Comparison of ENCODE assay signal across 8 cellular contexts in the genomic region with DNA sequence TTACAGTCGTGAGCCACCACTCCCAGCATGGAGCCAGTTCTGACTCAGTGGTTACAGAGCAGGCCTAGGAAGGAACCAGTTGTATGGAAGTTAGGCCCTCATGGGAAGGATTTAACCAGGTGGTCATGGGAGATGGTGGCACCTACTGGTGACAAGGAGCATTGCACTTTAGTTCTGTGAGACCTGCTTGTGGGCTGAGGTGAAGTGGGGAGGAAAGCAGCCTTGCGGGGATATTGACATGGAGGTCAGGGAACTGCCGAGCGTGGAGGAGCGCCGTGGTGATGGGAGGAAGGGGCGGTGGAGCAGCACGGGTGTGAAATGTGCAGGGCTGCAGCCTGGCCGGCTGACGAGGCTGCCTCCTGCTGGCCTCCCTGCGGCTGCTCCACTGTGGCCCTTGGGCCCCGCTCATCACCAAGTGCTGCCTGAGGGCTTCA.
DNase-seq lines count a peak whose midpoint lies in the region; ATAC-seq, FAIRE-seq and TF ChIP-seq lines count a peak whose summit lies in the region.

No MANE protein-coding gene starts in this region.

- FAIRE-seq in HTR-8/SVneo (lab: Jason Lieb, UNC) (peak; percentile 88), K562 (lab: Jason Lieb, UNC) (peak; percentile 97)

- DNase-seq in NCI-H2081 (lab: John Stamatoyannopoulos, UW), result peak; percentile 46 to 68
- no peak for DNase-seq in NCI-H2081 treated with DMSO at 0.1 percent for 48 hours (lab: John Stamatoyannopoulos, UW)
- peak; percentile 48 for DNase-seq in HTR-8/SVneo (ENCODE audit: insufficient read length, low spot score)
- peak; percentile 84 for DNase-seq in SKM-1 (lab: John Stamatoyannopoulos, UW; ENCODE audit: unreplicated experiment)
- peak; percentile 80 to 86 (median 84) for DNase-seq in K562 (ENCODE audit: extremely low read depth in 1 of 4, low spot score in 3 of 4)
- DNase-seq in left colon, result no peak
- DNase-seq in stomach, result no peak

- H3K4me2 ChIP-seq in K562 (ENCODE audit: insufficient read depth, low read length), result no peak overlapping the region

- TF ChIP-seq POLR2A in K562 (conservative IDR thresholded peaks at IDR 0.05), result no peak
- no peak for TF ChIP-seq POLR2A in stomach (IDR thresholded peaks at IDR 0.05)

- peak; percentile 11; the same call in 1 of the 2 replicates for TF ChIP-seq EP300 in K562 (IDR thresholded peaks at IDR 0.05; ENCODE audit: low read length)
- TF ChIP-seq EP300 in stomach (IDR thresholded peaks at IDR 0.05), result no peak

- ATAC-seq in K562 (peak; percentile 89), left colon (peak; percentile 80), HG03521 (IDR thresholded peaks at IDR 0.05; ENCODE audit: unreplicated experiment) (no peak)

- peaks cover 89% of the 10 kb centered on the region for H3K79me2 ChIP-seq in K562 (ENCODE audit: control insufficient read depth, insufficient read depth, low read length)

- no peaks in the 10 kb centered on the region for H3K27me3 ChIP-seq in K562 (ENCODE audit: control insufficient read depth in 2 of 2, insufficient read depth in 2 of 2, low read length in 2 of 2)
- no peaks in the 10 kb centered on the region for H3K27me3 ChIP-seq in stomach

- H3K36me3 ChIP-seq in K562 (ENCODE audit: control insufficient read depth, insufficient read depth, low read length), result peaks cover 9% of the 10 kb centered on the region; the same call in 2 of the 3 replicates
- no peaks in the 10 kb centered on the region for H3K36me3 ChIP-seq in stomach

- BruUV-seq in K562 (replicated peaks; lab: Mats Ljungman, UMichigan), result no TSS peak

- POLR2A ChIA-PET in K562 (lab: Yijun Ruan, JAX), result interaction anchor here (0.9 kb wide), 1 partner anchor 9 kb away, joined by 4 read pairs; no protein-coding TSS in a partner anchor

- H3K4me3 ChIP-seq in K562 (no peak overlapping the region), stomach (no peak overlapping the region)

- TF ChIP-seq RAD21 in K562 (CRISPR knock-in tag; conservative IDR thresholded peaks at IDR 0.05 in 1 of 2, IDR thresholded peaks at IDR 0.05 in 1 of 2), result peak; percentile 73 to 96

- intact Hi-C loops in K562 (cut with micrococcal nuclease), result loop anchor here (1.0 to 2.0 kb wide), 3 partner anchors 19 to 101 kb away; partner anchors contain the start of gene GALNT2
- intact Hi-C loops in left colon (cut with DNase I, micrococcal nuclease), result no loop called here
- intact Hi-C loops in stomach (cut with DNase I; ENCODE audit: low total_unique reads), result no loop called here

- peak; percentile 82 to 97 (median 88) for TF ChIP-seq CTCF in K562 (IDR thresholded peaks at IDR 0.05 in 2 of 3, conservative IDR thresholded peaks at IDR 0.05 in 1 of 3; ENCODE audit: insufficient read depth in 2 of 3, low read depth in 1 of 3, low read length in 3 of 3)
- TF ChIP-seq CTCF in stomach (IDR thresholded peaks at IDR 0.05), result peak in 5 of 7 experiments; percentile 33 to 74 (median 48)

- CTCF ChIA-PET in K562 (lab: Yijun Ruan, JAX; ENCODE audit: low intra/inter-chr PET ratio), result interaction anchor here (1.1 kb wide), 1 partner anchor 324 kb away, joined by 3 read pairs; no protein-coding TSS in a partner anchor

- H2AFZ ChIP-seq in K562 (ENCODE audit: low read depth, low read length), result no peak overlapping the region

- 45% methylated on average over 12 of the region's 12 CpGs for WGBS in K562 (ENCODE audit: insufficient coverage, low coverage, missing lambda C conversion rate)
- 80 to 85% (median 83%) methylated on average over 8 to 12 of the region's 12 CpGs for WGBS in stomach, 5 donors

- H3K9me1 ChIP-seq in K562 (ENCODE audit: control insufficient read depth, insufficient read depth, low read length), result no peaks in the 10 kb centered on the region

- H3K9me3 ChIP-seq in K562 (replicated peaks; ENCODE audit: control insufficient read depth, insufficient read depth, low read depth, low read length) (peaks cover 4% of the 10 kb centered on the region; the same call in 1 of the 2 replicates), stomach (no peaks in the 10 kb centered on the region)

- in situ Hi-C loops in K562 (cut with MboI), result no loop called here

- H3K4me1 ChIP-seq in K562 (replicated peaks in 1 of 2; ENCODE audit: control insufficient read depth in 2 of 2, insufficient read depth in 2 of 2, low read length in 2 of 2), result peaks cover 13 to 34% of the 10 kb centered on the region in 2 experiments
- H3K4me1 ChIP-seq in stomach, result peaks cover 4 to 71% (median 26%) of the 10 kb centered on the region in 4 donors

- H3K27ac ChIP-seq in K562 (ENCODE audit: extremely low read depth, low read depth, low read length), result no peak overlapping the region
- H3K27ac ChIP-seq in stomach, result no peak overlapping the region

- no peaks in the 10 kb centered on the region for H4K20me1 ChIP-seq in K562 (replicated peaks; ENCODE audit: control insufficient read depth, insufficient read depth, low read length)

- no peak overlapping the region for H3K9ac ChIP-seq in K562 (ENCODE audit: insufficient read depth in 1 of 2, low read depth in 2 of 2, low read length in 2 of 2)

TF ChIP-seq in K562, 482 proteins besides CTCF, POLR2A, EP300 and RAD21 (continues in another document):
- TF ChIP-seq SAFB (IDR thresholded peaks at IDR 0.05; ENCODE audit: borderline replicate concordance, low read depth, low read length), result no peak
- 0 out of 4 replicates have a peak, but pooled peaks of 1 of the 2 experiments have one; percentile 45 for TF ChIP-seq KDM4B (IDR thresholded peaks at IDR 0.05; ENCODE audit: borderline replicate concordance in 2 of 2, low read depth in 1 of 2)
- TF ChIP-seq ZBED1 (IDR thresholded peaks at IDR 0.05), result no peak
- no peak for TF ChIP-seq KDM1A (IDR thresholded peaks at IDR 0.05)
- TF ChIP-seq ZC3H11A (IDR thresholded peaks at IDR 0.05; ENCODE audit: low read depth, low read length), result no peak
- TF ChIP-seq FOXP1 (CRISPR knock-in tag; IDR thresholded peaks at IDR 0.05), result 0 out of 2 replicates have a peak, but pooled peaks have one; percentile 23
- TF ChIP-seq, protein P1, sequence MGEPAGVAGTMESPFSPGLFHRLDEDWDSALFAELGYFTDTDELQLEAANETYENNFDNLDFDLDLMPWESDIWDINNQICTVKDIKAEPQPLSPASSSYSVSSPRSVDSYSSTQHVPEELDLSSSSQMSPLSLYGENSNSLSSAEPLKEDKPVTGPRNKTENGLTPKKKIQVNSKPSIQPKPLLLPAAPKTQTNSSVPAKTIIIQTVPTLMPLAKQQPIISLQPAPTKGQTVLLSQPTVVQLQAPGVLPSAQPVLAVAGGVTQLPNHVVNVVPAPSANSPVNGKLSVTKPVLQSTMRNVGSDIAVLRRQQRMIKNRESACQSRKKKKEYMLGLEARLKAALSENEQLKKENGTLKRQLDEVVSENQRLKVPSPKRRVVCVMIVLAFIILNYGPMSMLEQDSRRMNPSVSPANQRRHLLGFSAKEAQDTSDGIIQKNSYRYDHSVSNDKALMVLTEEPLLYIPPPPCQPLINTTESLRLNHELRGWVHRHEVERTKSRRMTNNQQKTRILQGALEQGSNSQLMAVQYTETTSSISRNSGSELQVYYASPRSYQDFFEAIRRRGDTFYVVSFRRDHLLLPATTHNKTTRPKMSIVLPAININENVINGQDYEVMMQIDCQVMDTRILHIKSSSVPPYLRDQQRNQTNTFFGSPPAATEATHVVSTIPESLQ (CRISPR knock-in tag; IDR thresholded peaks at IDR 0.05), result no peak
- TF ChIP-seq TCF7 (IDR thresholded peaks at IDR 0.05; ENCODE audit: borderline replicate concordance), result no peak
- no peak for TF ChIP-seq PHF20 (IDR thresholded peaks at IDR 0.05; ENCODE audit: partially characterized antibody)
- no peak for TF ChIP-seq NUFIP1 (IDR thresholded peaks at IDR 0.05; ENCODE audit: partially characterized antibody)
- TF ChIP-seq, protein P2, sequence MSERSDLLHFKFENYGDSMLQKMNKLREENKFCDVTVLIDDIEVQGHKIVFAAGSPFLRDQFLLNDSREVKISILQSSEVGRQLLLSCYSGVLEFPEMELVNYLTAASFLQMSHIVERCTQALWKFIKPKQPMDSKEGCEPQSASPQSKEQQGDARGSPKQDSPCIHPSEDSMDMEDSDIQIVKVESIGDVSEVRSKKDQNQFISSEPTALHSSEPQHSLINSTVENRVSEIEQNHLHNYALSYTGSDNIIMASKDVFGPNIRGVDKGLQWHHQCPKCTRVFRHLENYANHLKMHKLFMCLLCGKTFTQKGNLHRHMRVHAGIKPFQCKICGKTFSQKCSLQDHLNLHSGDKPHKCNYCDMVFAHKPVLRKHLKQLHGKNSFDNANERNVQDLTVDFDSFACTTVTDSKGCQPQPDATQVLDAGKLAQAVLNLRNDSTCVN (CRISPR knock-in tag; IDR thresholded peaks at IDR 0.05), result no peak
- 0 out of 2 replicates have a peak, but pooled peaks have one; percentile 37 for TF ChIP-seq ZBTB2 (IDR thresholded peaks at IDR 0.05)
- TF ChIP-seq MIER1 (IDR thresholded peaks at IDR 0.05; ENCODE audit: low read depth), result peak; percentile 32; the same call in 1 of the 2 replicates
- TF ChIP-seq ZNF212 (CRISPR knock-in tag; IDR thresholded peaks at IDR 0.05), result no peak
- 0 out of 2 replicates have a peak, but pooled peaks have one; percentile 10 for TF ChIP-seq NFIC (IDR thresholded peaks at IDR 0.05)
- no peak for TF ChIP-seq RFX7 (CRISPR knock-in tag; IDR thresholded peaks at IDR 0.05)
- TF ChIP-seq GATA2 (CRISPR knock-in tag; IDR thresholded peaks at IDR 0.05), result no peak

Comparison
In these comparisons a context has a peak if more than half of its experiments do, and no peak if none do; other contexts are left out.
1. DNase-seq: peak in NCI-H2081 (2 of 2), HTR-8/SVneo (single experiment), SKM-1 (single experiment) and K562 (4 of 4); none in NCI-H2081 treated with DMSO at 0.1 percent for 48 hours (single experiment), left colon (0 of 2) and stomach (single experiment).